ENCODE assay signal across 19 cellular contexts in genomic region chr12:123061806-123062205, GRCh38.
DNase-seq lines count a peak whose midpoint lies in the region; ATAC-seq, FAIRE-seq and TF ChIP-seq lines count a peak whose summit lies in the region.
"Had no signal": no experiment of that assay in that cellular context is flagged by ENCODE, and none has a peak within 500 bp of the region (broad histone marks: within the 10 kb centered on the region; RNA-seq: fewer than 3 reads in every experiment).

No MANE protein-coding gene starts in this region.

- H3K36me3 Mint-ChIP-seq in activated T-helper 2 cell treated with anti-CD3 and anti-CD28 coated beads, Interferon-gamma antibody, Interleukin-2, Interleukin-4, amounts not matched to agents 10 μg/mL and 5 μg/mL and 100 μg/mL, durations not matched to agents 14 hours and 24 hours and 36 hours (ENCODE audit: low read depth) = no peaks in the 10 kb centered on the region
- H3K36me3 Mint-ChIP-seq: activated CD4-positive, alpha-beta memory T cell treated with anti-CD3 and anti-CD28 coated beads for 36 hours had no signal

- H3K9me3 Mint-ChIP-seq in activated T-helper 2 cell treated with anti-CD3 and anti-CD28 coated beads, Interferon-gamma antibody, Interleukin-2, Interleukin-4, amounts not matched to agents 10 μg/mL and 5 μg/mL and 100 μg/mL, durations not matched to agents 14 hours and 24 hours and 36 hours = no peaks in the 10 kb centered on the region
- H3K9me3 Mint-ChIP-seq: activated CD4-positive, alpha-beta memory T cell treated with anti-CD3 and anti-CD28 coated beads for 36 hours; activated naive CD4-positive, alpha-beta T cell treated with anti-CD3 and anti-CD28 coated beads, Interleukin-2, amount 10 ng/mL, durations not matched to agents 7 days and 5 days; nephron progenitor cell had no signal

- ATAC-seq in heart right ventricle (no peak), PC-3 (no peak)
- ATAC-seq: K562 had no signal

- TF ChIP-seq CTCF in heart right ventricle (IDR thresholded peaks at IDR 0.05) (no peak), PC-3 (conservative IDR thresholded peaks at IDR 0.05; ENCODE audit: low read depth, low read length) (no peak), kidney (IDR thresholded peaks at IDR 0.05; ENCODE audit: borderline replicate concordance, extremely low read depth, insufficient read depth) (no peak)

- WGBS in heart right ventricle, 2 donors = 82 to 83% methylated on average over 5 of the region's 5 CpGs
- 30% methylated on average over 5 of the region's 5 CpGs for WGBS in thymus

- no peaks in the 10 kb centered on the region for H3K79me2 ChIP-seq in PC-3 (ENCODE audit: low read length)

- H4K20me1 ChIP-seq in PC-3 (ENCODE audit: low read length) = no peaks in the 10 kb centered on the region

- no peak overlapping the region for H3K4me3 ChIP-seq in heart right ventricle
- no peak overlapping the region for H3K4me3 ChIP-seq in PC-3 (ENCODE audit: low read length)
- H3K4me3 ChIP-seq in kidney (ENCODE audit: low read length in 2 of 2) = no peak overlapping the region
- peak overlapping the region; percentile 2 for H3K4me3 ChIP-seq in thymus (ENCODE audit: low read length)
- H3K4me3 ChIP-seq: GM23248, K562 had no signal

- no peaks in the 10 kb centered on the region for H3K27me3 Mint-ChIP-seq in activated T-helper 2 cell treated with anti-CD3 and anti-CD28 coated beads, Interferon-gamma antibody, Interleukin-2, Interleukin-4, amounts not matched to agents 10 μg/mL and 5 μg/mL and 100 μg/mL, durations not matched to agents 14 hours and 24 hours and 36 hours (ENCODE audit: low read depth)
- H3K27me3 Mint-ChIP-seq: activated CD4-positive, alpha-beta memory T cell treated with anti-CD3 and anti-CD28 coated beads for 36 hours; activated naive CD4-positive, alpha-beta T cell treated with anti-CD3 and anti-CD28 coated beads, Interleukin-2, amount 10 ng/mL, durations not matched to agents 7 days and 5 days had no signal

- H3K4me3 Mint-ChIP-seq in activated T-helper 2 cell treated with anti-CD3 and anti-CD28 coated beads, Interferon-gamma antibody, Interleukin-2, Interleukin-4, amounts not matched to agents 10 μg/mL and 5 μg/mL and 100 μg/mL, durations not matched to agents 14 hours and 24 hours and 36 hours (ENCODE audit: low read depth) = no peak overlapping the region
- H3K4me3 Mint-ChIP-seq: activated CD4-positive, alpha-beta memory T cell treated with anti-CD3 and anti-CD28 coated beads for 36 hours; activated naive CD4-positive, alpha-beta T cell treated with anti-CD3 and anti-CD28 coated beads, Interleukin-2, amount 10 ng/mL, durations not matched to agents 7 days and 5 days; nephron progenitor cell had no signal

- H3K9ac ChIP-seq in PC-3 (ENCODE audit: low read length) (no peak overlapping the region), kidney (ENCODE audit: low read length in 2 of 2) (no peak overlapping the region)
- H3K9ac ChIP-seq: GM23248 had no signal

- intact Hi-C loops in heart right ventricle (cut with DNase I) = loop anchor here in 5 of 10 donors (5.0 to 10.0 kb wide), 5 partner anchors 35 to 90 kb away; partner anchors contain the start of gene PITPNM2 (in 1 of the 5)
- intact Hi-C loops in cardiac septum (cut with DNase I) = no loop called here
- intact Hi-C loops in PC-3 (cut with micrococcal nuclease) = no loop called here
- intact Hi-C loops in kidney (cut with DNase I) = no loop called here
- intact Hi-C loops in activated T-helper 2 cell treated with anti-CD3 and anti-CD28 coated beads, Interferon-gamma antibody, Interleukin-2, Interleukin-4, amounts not matched to agents 10 μg/mL and 5 μg/mL and 100 μg/mL, durations not matched to agents 14 hours and 24 hours and 36 hours (cut with micrococcal nuclease) = no loop called here

- CTCF ChIA-PET in PC-3 (lab: Charles Lee) = no interaction called here

- H3K9me2 ChIP-seq in PC-3 (replicated peaks; ENCODE audit: low read length) = no peaks in the 10 kb centered on the region

- H3K36me3 ChIP-seq in heart right ventricle (no peaks in the 10 kb centered on the region), PC-3 (ENCODE audit: low read depth, low read length) (no peaks in the 10 kb centered on the region), kidney (ENCODE audit: control insufficient read depth in 1 of 2, insufficient read depth in 2 of 2, low read length in 2 of 2) (no peaks in the 10 kb centered on the region), thymus (ENCODE audit: control insufficient read depth, insufficient read depth) (peaks cover 45% of the 10 kb centered on the region)

- H3K4me1 ChIP-seq in heart right ventricle (peaks cover 55 to 90% (median 87%) of the 10 kb centered on the region in 9 donors), PC-3 (ENCODE audit: insufficient read depth, low read length) (peaks cover 26% of the 10 kb centered on the region), kidney (ENCODE audit: control insufficient read depth in 1 of 2, insufficient read depth in 1 of 2, low read depth in 1 of 2, low read length in 2 of 2) (peaks cover 41 to 70% of the 10 kb centered on the region in 2 donors), thymus (ENCODE audit: control insufficient read depth, insufficient read depth, low read length) (peaks cover 83% of the 10 kb centered on the region)

- POLR2A ChIA-PET in PC-3 (lab: Charles Lee; ENCODE audit: unreplicated experiment) = no interaction called here

- H3K4me1 Mint-ChIP-seq in activated T-helper 2 cell treated with anti-CD3 and anti-CD28 coated beads, Interferon-gamma antibody, Interleukin-2, Interleukin-4, amounts not matched to agents 10 μg/mL and 5 μg/mL and 100 μg/mL, durations not matched to agents 14 hours and 24 hours and 36 hours (ENCODE audit: low read depth) = peaks cover 18% of the 10 kb centered on the region

- H3K4me2 ChIP-seq in PC-3 (ENCODE audit: low read length) = no peak overlapping the region

- no peak for FAIRE-seq in kidney (lab: Jason Lieb, UNC)
- FAIRE-seq: colon, K562 had no signal

- BruUV-seq in PC-3 (replicated peaks; lab: Mats Ljungman, UMichigan) = no TSS peak

- H3K27ac ChIP-seq in heart right ventricle = peak overlapping the region; percentile 84 to 97 (median 91)
- H3K27ac ChIP-seq in PC-3 (ENCODE audit: low read length) = peak overlapping the region; percentile 88
- peak overlapping the region; percentile 63 to 91 for H3K27ac ChIP-seq in kidney (ENCODE audit: low read depth in 2 of 2, low read length in 2 of 2)
- H3K27ac ChIP-seq in thymus (ENCODE audit: low read depth) = peak overlapping the region; percentile 10
- H3K27ac ChIP-seq: GM23248 had no signal

- DNase-seq in heart right ventricle = no peak
- no peak for DNase-seq in cardiac septum (ENCODE audit: low spot score)
- DNase-seq in PC-3 = no peak
- DNase-seq in kidney = no peak
- no peak for DNase-seq in NK-92 treated with Interleukin-12 subunit alpha and Interleukin-12 subunit beta, amount 100 ng/mL, for 24 hours (lab: John Stamatoyannopoulos, UW)
- DNase-seq in stimulated activated naive CD4-positive, alpha-beta T cell treated with Interleukin-2 at 50 U/mL for 16 hours (lab: John Stamatoyannopoulos, UW) = no peak
- no peak for DNase-seq in activated T-helper 2 cell treated with anti-CD3 and anti-CD28 coated beads, Interferon-gamma antibody, Interleukin-2, Interleukin-4, amounts not matched to agents 10 μg/mL and 5 μg/mL and 100 μg/mL, durations not matched to agents 14 hours and 24 hours and 36 hours (ENCODE audit: low spot score)
- DNase-seq: activated CD4-positive, alpha-beta memory T cell treated with anti-CD3 and anti-CD28 coated beads for 36 hours; activated naive CD4-positive, alpha-beta T cell treated with anti-CD3 and anti-CD28 coated beads, Interleukin-2, amount 10 ng/mL, durations not matched to agents 7 days and 5 days; activated T-cell treated with anti-CD3 and anti-CD28 coated beads for 4 hours; GM23248; midbrain; NCI-H187; nephron progenitor cell; OCI-M1 had no signal

- H3K9me3 ChIP-seq in heart right ventricle (no peaks in the 10 kb centered on the region), PC-3 (ENCODE audit: low read length) (no peaks in the 10 kb centered on the region), kidney (ENCODE audit: control insufficient read depth in 1 of 2, low read length in 2 of 2) (no peaks in the 10 kb centered on the region), thymus (ENCODE audit: control insufficient read depth) (no peaks in the 10 kb centered on the region)

- no peak overlapping the region for H3K27ac Mint-ChIP-seq in activated T-helper 2 cell treated with anti-CD3 and anti-CD28 coated beads, Interferon-gamma antibody, Interleukin-2, Interleukin-4, amounts not matched to agents 10 μg/mL and 5 μg/mL and 100 μg/mL, durations not matched to agents 14 hours and 24 hours and 36 hours
- H3K27ac Mint-ChIP-seq: activated CD4-positive, alpha-beta memory T cell treated with anti-CD3 and anti-CD28 coated beads for 36 hours; activated naive CD4-positive, alpha-beta T cell treated with anti-CD3 and anti-CD28 coated beads, Interleukin-2, amount 10 ng/mL, durations not matched to agents 7 days and 5 days; nephron progenitor cell; progenitor cell of endocrine pancreas had no signal

- H3K27me3 ChIP-seq in heart right ventricle = no peaks in the 10 kb centered on the region
- H3K27me3 ChIP-seq in PC-3 (ENCODE audit: low read length) = no peaks in the 10 kb centered on the region
- no peaks in the 10 kb centered on the region for H3K27me3 ChIP-seq in thymus (ENCODE audit: control insufficient read depth, insufficient read depth)

- H2AFZ ChIP-seq in PC-3 (ENCODE audit: low read length) = no peak overlapping the region
- H2AFZ ChIP-seq: GM23248 had no signal

- H3F3A ChIP-seq in PC-3 (ENCODE audit: low read length, unreplicated experiment) = no peaks in the 10 kb centered on the region

Comparison
In these comparisons a context has a peak if more than half of its experiments do, and no peak if none do; other contexts are left out.
1. H3K27ac ChIP-seq: peak in every context shown above with its lines; median percentile 91 in heart right ventricle; 88 in PC-3; 77 in kidney; 10 in thymus.